Comparison of ENCODE assay signal across 14 cellular contexts in genomic region chr9:133369923-133370322, GRCh38. TPM values are rescaled to one million over a fixed set of nuclear protein-coding genes. Genes with fewer than 3 reads are reported as not detected.
DNase-seq lines count a peak whose midpoint lies in the region; ATAC-seq and TF ChIP-seq lines count a peak whose summit lies in the region.
"Had no signal": no experiment of that assay in that cellular context is flagged by ENCODE, and none has a peak within 500 bp of the region (broad histone marks: within the 10 kb centered on the region; RNA-seq: fewer than 3 reads in every experiment).

No MANE protein-coding gene starts in this region.

- POLR2A ChIA-PET in activated CD8-positive, alpha-beta T cell treated with anti-CD3 and anti-CD28 coated beads for 36 hours (lab: Charles Lee), result interaction anchor here (1.4 to 28.8 kb wide), 3 partner anchors 21 to 89 kb away, joined by 4 to 872 read pairs (median 33); partner anchors contain the start of genes CACFD1, MED22, REXO4 and RPL7A

- H3K36me3 ChIP-seq in stomach, result peaks cover 48 to 65% (median 57%) of the 10 kb centered on the region in 4 donors
- peaks cover 23 to 29% of the 10 kb centered on the region in 2 donors for H3K36me3 ChIP-seq in thyroid gland

- no peaks in the 10 kb centered on the region for H3K9me3 ChIP-seq in stomach
- no peaks in the 10 kb centered on the region for H3K9me3 ChIP-seq in thyroid gland
- H3K9me3 ChIP-seq: colonic mucosa had no signal

- H3K4me3 ChIP-seq in stomach (no peak overlapping the region), thyroid gland (replicated peaks in 1 of 3) (no peak overlapping the region)
- H3K4me3 ChIP-seq: colonic mucosa had no signal

- H3K4me1 ChIP-seq in stomach (peaks cover 72 to 92% (median 84%) of the 10 kb centered on the region in 4 donors), thyroid gland (peaks cover 33 to 65% of the 10 kb centered on the region in 2 donors)

- H3K4me1 Mint-ChIP-seq in activated naive CD4-positive, alpha-beta T cell treated with anti-CD3 and anti-CD28 coated beads for 36 hours (ENCODE audit: low read depth), result peaks cover 67% of the 10 kb centered on the region
- peaks cover 66% of the 10 kb centered on the region for H3K4me1 Mint-ChIP-seq in activated CD8-positive, alpha-beta T cell treated with anti-CD3 and anti-CD28 coated beads for 36 hours (ENCODE audit: low read depth)
- peaks cover 28% of the 10 kb centered on the region for H3K4me1 Mint-ChIP-seq in glutamatergic neuron (ENCODE audit: low read depth, unreplicated experiment)

- H3K27me3 Mint-ChIP-seq in activated naive CD4-positive, alpha-beta T cell treated with anti-CD3 and anti-CD28 coated beads for 36 hours (ENCODE audit: low read depth), result no peaks in the 10 kb centered on the region
- no peaks in the 10 kb centered on the region for H3K27me3 Mint-ChIP-seq in activated CD8-positive, alpha-beta T cell treated with anti-CD3 and anti-CD28 coated beads for 36 hours
- H3K27me3 Mint-ChIP-seq in glutamatergic neuron (ENCODE audit: unreplicated experiment), result no peaks in the 10 kb centered on the region

- H3K36me3 Mint-ChIP-seq in activated naive CD4-positive, alpha-beta T cell treated with anti-CD3 and anti-CD28 coated beads for 36 hours (ENCODE audit: low read depth), result peaks cover 83% of the 10 kb centered on the region
- H3K36me3 Mint-ChIP-seq in activated CD8-positive, alpha-beta T cell treated with anti-CD3 and anti-CD28 coated beads for 36 hours (ENCODE audit: low read depth), result peaks cover 84% of the 10 kb centered on the region
- no peaks in the 10 kb centered on the region for H3K36me3 Mint-ChIP-seq in glutamatergic neuron (ENCODE audit: unreplicated experiment)

- DNase-seq in activated naive CD4-positive, alpha-beta T cell treated with anti-CD3 and anti-CD28 coated beads for 36 hours, result no peak
- no peak for DNase-seq in activated naive CD4-positive, alpha-beta T cell (lab: John Stamatoyannopoulos, UW)
- DNase-seq in activated CD8-positive, alpha-beta T cell treated with anti-CD3 and anti-CD28 coated beads for 36 hours, result peak; percentile 70
- DNase-seq in glutamatergic neuron (no peak), stomach (no peak), thyroid gland (no peak), SK-N-DZ (ENCODE audit: low spot score) (no peak)
- DNase-seq: colonic mucosa; mesenchymal stem cell; NCI-H2081; stimulated activated CD4-positive, alpha-beta T cell treated with anti-CD3 and anti-CD28 coated beads, Interleukin-12 subunit alpha, Interleukin-12 subunit beta, amount 100 ng/mL, for 4 hours had no signal

- no peaks in the 10 kb centered on the region for H3K9me3 Mint-ChIP-seq in activated naive CD4-positive, alpha-beta T cell treated with anti-CD3 and anti-CD28 coated beads for 36 hours
- H3K9me3 Mint-ChIP-seq in activated CD8-positive, alpha-beta T cell treated with anti-CD3 and anti-CD28 coated beads for 36 hours, result no peaks in the 10 kb centered on the region
- H3K9me3 Mint-ChIP-seq in glutamatergic neuron (ENCODE audit: unreplicated experiment), result peaks cover 5% of the 10 kb centered on the region

- CTCF ChIA-PET in activated naive CD4-positive, alpha-beta T cell treated with anti-CD3 and anti-CD28 coated beads for 36 hours (lab: Charles Lee), result interaction anchor here (2.4 to 4.7 kb wide), 2 partner anchors 13 to 19 kb away, joined by 16 to 48 read pairs; partner anchors contain the start of genes SURF1 and SURF2
- CTCF ChIA-PET in activated CD8-positive, alpha-beta T cell treated with anti-CD3 and anti-CD28 coated beads for 36 hours (lab: Charles Lee), result interaction anchor here (1.7 kb wide), 1 partner anchor 30 kb away, joined by 6 read pairs; no protein-coding TSS in a partner anchor

- TF ChIP-seq POLR2A in stomach (IDR thresholded peaks at IDR 0.05) (no peak), thyroid gland (IDR thresholded peaks at IDR 0.05) (no peak)

- peak overlapping the region; percentile 75 for H3K4me3 Mint-ChIP-seq in activated naive CD4-positive, alpha-beta T cell treated with anti-CD3 and anti-CD28 coated beads for 36 hours
- H3K4me3 Mint-ChIP-seq in activated CD8-positive, alpha-beta T cell treated with anti-CD3 and anti-CD28 coated beads for 36 hours, result peak overlapping the region; percentile 79
- H3K4me3 Mint-ChIP-seq in glutamatergic neuron (ENCODE audit: unreplicated experiment), result no peak overlapping the region

- no peak for TF ChIP-seq CTCF in activated CD8-positive, alpha-beta T cell treated with anti-CD3 and anti-CD28 coated beads for 36 hours (IDR thresholded peaks at IDR 0.05)
- TF ChIP-seq CTCF in glutamatergic neuron (IDR thresholded peaks at IDR 0.05; ENCODE audit: partially characterized antibody, unreplicated experiment) (no peak), stomach (IDR thresholded peaks at IDR 0.05) (no peak), thyroid gland (IDR thresholded peaks at IDR 0.05) (no peak)

- H3K27me3 ChIP-seq in stomach (no peaks in the 10 kb centered on the region), thyroid gland (no peaks in the 10 kb centered on the region)
- H3K27me3 ChIP-seq: colonic mucosa had no signal

- H3K27ac ChIP-seq in stomach, result peak overlapping the region; percentile 20 to 75 (median 63)
- no peak overlapping the region for H3K27ac ChIP-seq in thyroid gland
- H3K27ac ChIP-seq: colonic mucosa, KMS-11 had no signal

- peak overlapping the region; percentile 97 for H3K27ac Mint-ChIP-seq in activated naive CD4-positive, alpha-beta T cell treated with anti-CD3 and anti-CD28 coated beads for 36 hours
- peak overlapping the region; percentile 98 for H3K27ac Mint-ChIP-seq in activated CD8-positive, alpha-beta T cell treated with anti-CD3 and anti-CD28 coated beads for 36 hours
- peak overlapping the region; percentile 15 for H3K27ac Mint-ChIP-seq in glutamatergic neuron (ENCODE audit: unreplicated experiment)

- no peak for TF ChIP-seq EP300 in stomach (IDR thresholded peaks at IDR 0.05)

- 67 to 83% (median 72%) methylated on average over 7 of the region's 7 CpGs for WGBS in stomach, 5 donors
- WGBS in thyroid gland, 2 donors, result 83% methylated on average over 7 of the region's 7 CpGs

- intact Hi-C loops in activated naive CD4-positive, alpha-beta T cell treated with anti-CD3 and anti-CD28 coated beads for 36 hours (cut with micrococcal nuclease), result loop anchor here (2.0 to 5.0 kb wide), 4 partner anchors 49 to 1018 kb away; partner anchors contain the start of genes BRD3, REXO4 and SETX
- intact Hi-C loops in activated CD8-positive, alpha-beta T cell treated with anti-CD3 and anti-CD28 coated beads for 36 hours (cut with micrococcal nuclease), result loop anchor here (2.0 to 10.0 kb wide), 2 partner anchors 17 to 115 kb away; no protein-coding TSS in a partner anchor
- intact Hi-C loops in stomach (cut with DNase I; ENCODE audit: low total_unique reads), result no loop called here
- intact Hi-C loops in thyroid gland (cut with DNase I), result no loop called here

- ATAC-seq in activated CD8-positive, alpha-beta T cell treated with anti-CD3 and anti-CD28 coated beads for 36 hours, result peak; percentile 5
- ATAC-seq in HG02588 (IDR thresholded peaks at IDR 0.05; ENCODE audit: unreplicated experiment), result no peak

RNA-seq across cellular contexts. Expression of gene SURF4, which starts 5.9 kb away (rescaled TPM):
- total RNA-seq in activated naive CD4-positive, alpha-beta T cell treated with anti-CD3 and anti-CD28 coated beads for 36 hours, result 100 to 1,000 TPM; 299 to 302 TPM
- 100 to 1,000 TPM; 219 to 239 TPM for total RNA-seq in activated CD8-positive, alpha-beta T cell treated with anti-CD3 and anti-CD28 coated beads for 36 hours
- 111 TPM for total RNA-seq in glutamatergic neuron (ENCODE audit: unreplicated experiment)
- total RNA-seq in stomach, result 100 to 1,000 TPM; 123 to 200 (median 147) TPM
- 10 to 100 TPM; 26.4 to 57.0 (median 42.4) TPM for polyA plus RNA-seq in stomach
- total RNA-seq in thyroid gland, result 100 to 1,000 TPM; 165 to 253 (median 226) TPM
- 126 and 137 TPM in 2 replicates for polyA plus RNA-seq in SK-N-DZ (2014; cell fraction: cytosol; rRNA removed)
- polyA plus RNA-seq in SK-N-DZ (2014; cell fraction: nucleus; rRNA removed), result 71.5 and 73.7 TPM in 2 replicates

RNA-seq across cellular contexts. Expression of gene STKLD1, which starts 6.2 kb away (rescaled TPM):
- total RNA-seq in activated naive CD4-positive, alpha-beta T cell treated with anti-CD3 and anti-CD28 coated beads for 36 hours, result under 1 TPM; 0.35 to 0.41 TPM
- total RNA-seq in activated CD8-positive, alpha-beta T cell treated with anti-CD3 and anti-CD28 coated beads for 36 hours, result under 1 TPM; 0.45 to 0.52 TPM
- 2.6 TPM for total RNA-seq in glutamatergic neuron (ENCODE audit: unreplicated experiment)
- not detected for total RNA-seq in stomach
- 1 to 10 TPM; 1.3 to 2.6 (median 1.9) TPM for polyA plus RNA-seq in stomach
- 1 to 10 TPM in 2 of 4 donors, not detected in 2; 1.6 to 2.2 TPM for total RNA-seq in thyroid gland
- polyA plus RNA-seq in SK-N-DZ (2014; cell fraction: cytosol; rRNA removed), result 1.5 and 2.9 TPM in 2 replicates
- polyA plus RNA-seq in SK-N-DZ (2014; cell fraction: nucleus; rRNA removed), result 1.6 and 1.9 TPM in 2 replicates
- total RNA-seq: omental fat pad had no signal

RNA-seq across cellular contexts. Expression of gene SURF2, which starts 13.6 kb away (rescaled TPM):
- 10 to 100 TPM; 15.0 to 16.2 TPM for total RNA-seq in activated naive CD4-positive, alpha-beta T cell treated with anti-CD3 and anti-CD28 coated beads for 36 hours
- 10 to 100 TPM; 14.6 to 21.5 TPM for total RNA-seq in activated CD8-positive, alpha-beta T cell treated with anti-CD3 and anti-CD28 coated beads for 36 hours
- total RNA-seq in glutamatergic neuron (ENCODE audit: unreplicated experiment), result 24.0 TPM
- total RNA-seq in stomach, result 10 to 100 TPM in 2 of 5 donors, 1 to 10 TPM in 3; 1.8 to 75.3 (median 7.1) TPM
- 10 to 100 TPM; 45.4 to 54.4 (median 47.1) TPM for polyA plus RNA-seq in stomach
- 10 to 100 TPM; 26.2 to 42.7 (median 31.6) TPM for total RNA-seq in thyroid gland
- polyA plus RNA-seq in SK-N-DZ (2014; cell fraction: cytosol; rRNA removed), result 27.7 and 154 TPM in 2 replicates
- polyA plus RNA-seq in SK-N-DZ (2014; cell fraction: nucleus; rRNA removed), result 15.5 and 28.1 TPM in 2 replicates

RNA-seq across cellular contexts. Expression of gene SURF1, which starts 13.6 kb away (rescaled TPM):
- 10 to 100 TPM; 24.9 to 27.8 TPM for total RNA-seq in activated naive CD4-positive, alpha-beta T cell treated with anti-CD3 and anti-CD28 coated beads for 36 hours
- total RNA-seq in activated CD8-positive, alpha-beta T cell treated with anti-CD3 and anti-CD28 coated beads for 36 hours, result 10 to 100 TPM; 22.1 to 25.3 TPM
- total RNA-seq in glutamatergic neuron (ENCODE audit: unreplicated experiment) (56.1 TPM), stomach (10 to 100 TPM in 3 of 5 donors, 1 to 10 TPM in 2; 1.7 to 46.9 (median 22.6) TPM), thyroid gland (10 to 100 TPM; 51.5 to 82.7 (median 64.7) TPM)
- 100 to 1,000 TPM in 1 of 3 donors, 10 to 100 TPM in 2; 92.5 to 118 (median 95.5) TPM for polyA plus RNA-seq in stomach
- polyA plus RNA-seq in SK-N-DZ (2014; cell fraction: cytosol; rRNA removed), result 14.1 and 21.0 TPM in 2 replicates
- polyA plus RNA-seq in SK-N-DZ (2014; cell fraction: nucleus; rRNA removed), result 32.0 and 33.8 TPM in 2 replicates

RNA-seq across cellular contexts. Expression of gene RPL7A, which starts 21.9 kb away (rescaled TPM):
- 1,000 to 10,000 TPM; 3,985 to 4,111 TPM for total RNA-seq in activated naive CD4-positive, alpha-beta T cell treated with anti-CD3 and anti-CD28 coated beads for 36 hours
- 1,000 to 10,000 TPM; 3,479 to 3,507 TPM for total RNA-seq in activated CD8-positive, alpha-beta T cell treated with anti-CD3 and anti-CD28 coated beads for 36 hours
- total RNA-seq in glutamatergic neuron (ENCODE audit: unreplicated experiment) (1,442 TPM), stomach (1,000 to 10,000 TPM in 4 of 5 donors, 100 to 1,000 TPM in 1; 809 to 1,438 (median 1,206) TPM), thyroid gland (1,000 to 10,000 TPM; 1,394 to 2,407 (median 1,585) TPM)
- polyA plus RNA-seq in stomach, result 1,000 to 10,000 TPM; 3,101 to 4,243 (median 3,368) TPM
- polyA plus RNA-seq in SK-N-DZ (2014; cell fraction: cytosol; rRNA removed), result 3,794 and 4,325 TPM in 2 replicates
- polyA plus RNA-seq in SK-N-DZ (2014; cell fraction: nucleus; rRNA removed), result 2,303 and 2,962 TPM in 2 replicates

Comparison
In these comparisons a context has a peak if more than half of its experiments do, and no peak if none do; other contexts are left out.
1. H3K27ac Mint-ChIP-seq: peak in every context shown above with its lines; median percentile 98 in activated CD8-positive, alpha-beta T cell treated with anti-CD3 and anti-CD28 coated beads for 36 hours; 97 in activated naive CD4-positive, alpha-beta T cell treated with anti-CD3 and anti-CD28 coated beads for 36 hours; 15 in glutamatergic neuron.
2. H3K27ac ChIP-seq: peak in stomach (5 of 5); none in thyroid gland (0 of 3).
3. intact Hi-C loops: an anchor here in activated naive CD4-positive, alpha-beta T cell treated with anti-CD3 and anti-CD28 coated beads for 36 hours (2.0 to 5.0 kb wide) and activated CD8-positive, alpha-beta T cell treated with anti-CD3 and anti-CD28 coated beads for 36 hours (2.0 to 10.0 kb wide); none called in stomach and thyroid gland.